In the genomic region with DNA sequence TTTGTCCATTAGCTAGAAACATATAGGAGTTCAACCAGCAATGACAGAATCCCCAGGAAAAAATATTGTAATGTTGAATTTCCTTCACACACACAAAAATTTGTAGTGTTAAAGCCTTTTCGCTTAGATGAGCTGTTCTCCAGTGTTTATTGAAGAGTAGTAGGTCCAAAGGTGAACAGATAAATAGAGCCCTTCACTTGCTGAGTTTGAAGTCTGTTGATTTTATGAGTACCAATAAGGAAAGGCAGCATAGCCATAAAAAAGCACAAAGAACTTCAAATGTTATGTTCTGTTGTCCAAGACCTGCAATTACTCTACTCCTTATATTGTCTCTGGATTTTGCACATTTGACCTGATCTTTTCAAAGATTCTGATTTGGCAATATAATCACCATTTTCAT, we compare ENCODE assay signal across 24 cellular contexts.
"Had no signal": no experiment of that assay in that cellular context is flagged by ENCODE, and none has a peak within 500 bp of the region (broad histone marks: within the 10 kb centered on the region; RNA-seq: fewer than 3 reads in every experiment).

No MANE protein-coding gene starts in this region.

- H3K36me3 ChIP-seq: adrenal gland, gastroesophageal sphincter, heart left ventricle, lower lobe of right lung, neutrophil, ovary, right atrium auricular region, suprapubic skin, tibial nerve had no signal

- H3K4me3 Mint-ChIP-seq: activated naive CD8-positive, alpha-beta T cell; natural killer cell; stimulated activated effector memory CD8-positive, alpha-beta T cell treated with anti-CD3 and anti-CD28 coated beads, Interleukin-12 subunit alpha, Interleukin-12 subunit beta, amount 100 ng/mL, for 72 hours; stimulated activated naive CD8-positive, alpha-beta T cell treated with anti-CD3 and anti-CD28 coated beads, Interleukin-15, amount 100 ng/mL, for 72 hours; WTC11 had no signal

- H3K27ac ChIP-seq: adrenal gland, coronary artery, epithelial cell of prostate, gastroesophageal sphincter, heart left ventricle, lower lobe of right lung, neutrophil, ovary, psoas muscle, right atrium auricular region, suprapubic skin, tibial nerve had no signal

- H3K4me1 Mint-ChIP-seq: natural killer cell; stimulated activated naive CD8-positive, alpha-beta T cell treated with anti-CD3 and anti-CD28 coated beads, Interleukin-15, amount 100 ng/mL, for 72 hours; WTC11 had no signal

- H3K36me3 Mint-ChIP-seq: activated naive CD8-positive, alpha-beta T cell; natural killer cell; WTC11 had no signal

- H3K4me3 ChIP-seq: adrenal gland, coronary artery, gastroesophageal sphincter, heart left ventricle, lower lobe of right lung, ovary, psoas muscle, right atrium auricular region, suprapubic skin, tibial nerve had no signal

- H3K9me3 ChIP-seq: adrenal gland, gastroesophageal sphincter, heart left ventricle, lower lobe of right lung, neutrophil, ovary, psoas muscle, right atrium auricular region, suprapubic skin, tibial nerve had no signal

- ATAC-seq: gastroesophageal sphincter; heart left ventricle; left cardiac atrium; lower lobe of right lung; natural killer cell; psoas muscle; stimulated activated effector memory CD8-positive, alpha-beta T cell treated with anti-CD3 and anti-CD28 coated beads, Interleukin-12 subunit alpha, Interleukin-12 subunit beta, amount 100 ng/mL, for 72 hours; stimulated activated naive CD8-positive, alpha-beta T cell treated with anti-CD3 and anti-CD28 coated beads, Interleukin-15, amount 100 ng/mL, for 72 hours; WTC11 had no signal

- DNase-seq: activated T-cell treated with anti-CD3 and anti-CD28 coated beads, Interleukin-2, amount 50 U/mL, for 1 hour; adrenal gland; central memory CD4-positive, alpha-beta T cell; heart left ventricle; islet precursor cell; left cardiac atrium; lower lobe of right lung; mesendoderm; natural killer cell; ovary; psoas muscle; stimulated activated CD4-positive, alpha-beta T cell treated with anti-CD3 and anti-CD28 coated beads, Interleukin-12 subunit alpha, Interleukin-12 subunit beta, amount 100 ng/mL, for 4 hours; stimulated activated naive CD8-positive, alpha-beta T cell treated with anti-CD3 and anti-CD28 coated beads, Interleukin-15, amount 100 ng/mL, for 72 hours; T-helper 9 cell had no signal

- H3K27me3 ChIP-seq: adrenal gland, gastroesophageal sphincter, heart left ventricle, neutrophil, ovary, right atrium auricular region, suprapubic skin, tibial nerve had no signal

- H3K9me3 Mint-ChIP-seq: natural killer cell; stimulated activated effector memory CD8-positive, alpha-beta T cell treated with anti-CD3 and anti-CD28 coated beads, Interleukin-12 subunit alpha, Interleukin-12 subunit beta, amount 100 ng/mL, for 72 hours; stimulated activated naive CD8-positive, alpha-beta T cell treated with anti-CD3 and anti-CD28 coated beads, Interleukin-15, amount 100 ng/mL, for 72 hours had no signal

- H3K4me1 ChIP-seq: gastroesophageal sphincter, heart left ventricle, lower lobe of right lung, psoas muscle, right atrium auricular region, suprapubic skin, tibial nerve had no signal

- H3K27me3 Mint-ChIP-seq: activated naive CD8-positive, alpha-beta T cell; stimulated activated naive CD8-positive, alpha-beta T cell treated with anti-CD3 and anti-CD28 coated beads, Interleukin-15, amount 100 ng/mL, for 72 hours had no signal

- H3K27ac Mint-ChIP-seq: activated naive CD8-positive, alpha-beta T cell; natural killer cell; stimulated activated effector memory CD8-positive, alpha-beta T cell treated with anti-CD3 and anti-CD28 coated beads, Interleukin-12 subunit alpha, Interleukin-12 subunit beta, amount 100 ng/mL, for 72 hours; stimulated activated naive CD8-positive, alpha-beta T cell treated with anti-CD3 and anti-CD28 coated beads, Interleukin-15, amount 100 ng/mL, for 72 hours; WTC11 had no signal
